ENCODE assay signal across 1 cellular context in genomic region chr9:137458194-137459146, GRCh38.
A peak's percentile ranks its signal among the peaks of the same experiment; 100 is the strongest.
TF ChIP-seq lines count a peak whose summit lies in the region.

No MANE protein-coding gene starts in this region.

TF ChIP-seq in GM12878, 131 proteins besides CTCF, POLR2A, EP300 and RAD21:
- TF ChIP-seq SMAD5 (IDR thresholded peaks at IDR 0.05; ENCODE audit: low read depth) (no peak), EZH2 (IDR thresholded peaks at IDR 0.05; ENCODE audit: borderline replicate concordance, control insufficient read depth, low read depth, low read length) (no peak), DPF2 (IDR thresholded peaks at IDR 0.05) (0 out of 2 replicates have a peak, but pooled peaks have one; percentile 26), NRF1 (conservative IDR thresholded peaks at IDR 0.05; ENCODE audit: low read depth, low read length) (no peak), SIX5 (IDR thresholded peaks at IDR 0.05; ENCODE audit: low read depth, low read length, severe bottlenecking) (no peak), ZSCAN29 (IDR thresholded peaks at IDR 0.05) (0 out of 2 replicates have a peak, but pooled peaks have one; percentile 24), BMI1 (IDR thresholded peaks at IDR 0.05; ENCODE audit: borderline replicate concordance) (0 out of 2 replicates have a peak, but pooled peaks have one; percentile 24), MEF2B (IDR thresholded peaks at IDR 0.05; ENCODE audit: partially characterized antibody, poor library complexity, severe bottlenecking) (no peak), BHLHE40 (IDR thresholded peaks at IDR 0.05; ENCODE audit: borderline replicate concordance in 1 of 2, low read depth in 2 of 2, low read length in 1 of 2) (no peak), CBFB (IDR thresholded peaks at IDR 0.05; ENCODE audit: low read depth) (no peak), ELK1 (IDR thresholded peaks at IDR 0.05; ENCODE audit: low read depth, low read length) (no peak), NFXL1 (IDR thresholded peaks at IDR 0.05; ENCODE audit: borderline replicate concordance) (no peak), RFX5 (IDR thresholded peaks at IDR 0.05; ENCODE audit: low read depth, low read length) (no peak), MEF2A (IDR thresholded peaks at IDR 0.05; ENCODE audit: insufficient read depth, low read depth, low read length) (no peak), ZNF24 (IDR thresholded peaks at IDR 0.05) (no peak), PAX5 (IDR thresholded peaks at IDR 0.05; ENCODE audit: borderline replicate concordance, low read depth, low read length) (peak; percentile 23; the same call in 1 of the 2 replicates), JUNB (IDR thresholded peaks at IDR 0.05) (no peak), POU2F2 (IDR thresholded peaks at IDR 0.05; ENCODE audit: borderline replicate concordance, low read depth, low read length) (no peak), BCLAF1 (IDR thresholded peaks at IDR 0.05) (0 out of 2 replicates have a peak, but pooled peaks have one; percentile 48), MAX (IDR thresholded peaks at IDR 0.05; ENCODE audit: low read depth, low read length) (0 out of 2 replicates have a peak, but pooled peaks have one; percentile 1), MLLT1 (IDR thresholded peaks at IDR 0.05) (no peak), TARDBP (IDR thresholded peaks at IDR 0.05; ENCODE audit: borderline replicate concordance) (no peak), IKZF2 (IDR thresholded peaks at IDR 0.05) (no peak)
TF ChIP-seq in GM12878: peak in this region for 6.
